26 cellular contexts compared by ENCODE assay signal in the genomic region with DNA sequence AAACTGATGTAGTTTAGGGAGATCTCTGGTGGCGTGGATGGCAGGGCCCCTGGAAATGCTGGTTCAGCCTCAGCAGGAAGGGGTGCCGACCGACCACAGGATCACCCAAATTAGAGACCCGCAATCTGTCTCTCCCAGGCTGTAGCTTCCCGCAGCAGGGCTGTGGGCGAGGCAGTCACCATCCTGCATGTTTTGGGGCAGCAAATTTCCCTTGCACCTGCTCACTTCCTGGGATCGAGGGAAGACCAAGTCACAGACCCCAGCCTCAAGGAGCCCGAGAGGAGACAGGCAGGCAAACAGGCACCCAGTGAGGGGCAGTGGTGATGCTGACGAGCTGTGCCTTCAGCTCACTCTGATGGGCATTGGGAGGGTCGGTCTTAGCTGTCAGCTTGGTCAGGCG. TPM values are rescaled to one million over a fixed set of nuclear protein-coding genes. Genes with fewer than 3 reads are reported as not detected.
"Had no signal": no experiment of that assay in that cellular context is flagged by ENCODE, and none has a peak within 500 bp of the region (broad histone marks: within the 10 kb centered on the region; RNA-seq: fewer than 3 reads in every experiment).

No MANE protein-coding gene starts in this region.

- H3K4me2 ChIP-seq: hepatocyte had no signal

- H3K36me3 ChIP-seq: gastrocnemius medialis, heart left ventricle, left lung, ovary, sigmoid colon, thoracic aorta, tibial nerve, vagina had no signal

- DNase-seq: dermis blood vessel endothelial cell; effector memory CD4-positive, alpha-beta T cell; gastrocnemius medialis; left cardiac atrium; left lung; nephron progenitor cell; occipital lobe; sigmoid colon; stimulated activated naive B cell treated with anti-CD40 and anti-IgM and Interleukin-4, amounts not matched to agents 10 μg/mL and 1 μg/mL and 100 μg/mL, for 72 hours had no signal

- H3K27ac ChIP-seq: coronary artery, gastrocnemius medialis, heart left ventricle, hepatocyte, left lung, ovary, psoas muscle, sigmoid colon, thoracic aorta, tibial nerve, vagina had no signal

- H3K4me1 Mint-ChIP-seq: naive thymus-derived CD8-positive, alpha-beta T cell; stimulated activated naive B cell treated with anti-CD40 and anti-IgM and Interleukin-4, amounts not matched to agents 10 μg/mL and 1 μg/mL and 100 μg/mL, for 72 hours had no signal

- H3K27ac Mint-ChIP-seq: naive thymus-derived CD8-positive, alpha-beta T cell; stimulated activated naive B cell treated with anti-CD40 and anti-IgM and Interleukin-4, amounts not matched to agents 10 μg/mL and 1 μg/mL and 100 μg/mL, for 72 hours; stimulated activated naive CD8-positive, alpha-beta T cell treated with anti-CD3 and anti-CD28 coated beads, Interleukin-15, Interleukin-2, amounts not matched to agents 100 ng/mL and 50 ng/mL, for 24 hours had no signal

- H3K4me3 ChIP-seq: coronary artery, gastrocnemius medialis, heart left ventricle, hepatocyte, left lung, ovary, psoas muscle, sigmoid colon, thoracic aorta, tibial nerve, vagina had no signal

- H3K4me3 Mint-ChIP-seq: naive thymus-derived CD8-positive, alpha-beta T cell; nephron progenitor cell; stimulated activated naive B cell treated with anti-CD40 and anti-IgM and Interleukin-4, amounts not matched to agents 10 μg/mL and 1 μg/mL and 100 μg/mL, for 72 hours; stimulated activated naive CD8-positive, alpha-beta T cell treated with anti-CD3 and anti-CD28 coated beads, Interleukin-15, Interleukin-2, amounts not matched to agents 100 ng/mL and 50 ng/mL, for 24 hours had no signal

- H3K4me1 ChIP-seq: gastrocnemius medialis, heart left ventricle, left lung, psoas muscle, sigmoid colon, tibial nerve, vagina had no signal

- H3K9me3 Mint-ChIP-seq: nephron progenitor cell; stimulated activated naive B cell treated with anti-CD40 and anti-IgM and Interleukin-4, amounts not matched to agents 10 μg/mL and 1 μg/mL and 100 μg/mL, for 72 hours; stimulated activated naive CD8-positive, alpha-beta T cell treated with anti-CD3 and anti-CD28 coated beads, Interleukin-15, Interleukin-2, amounts not matched to agents 100 ng/mL and 50 ng/mL, for 24 hours had no signal

- H3K79me2 ChIP-seq: hepatocyte had no signal

- H3K9me3 ChIP-seq: gastrocnemius medialis, heart left ventricle, left lung, ovary, psoas muscle, sigmoid colon, thoracic aorta, tibial nerve, vagina had no signal

- H3K36me3 Mint-ChIP-seq: naive thymus-derived CD8-positive, alpha-beta T cell; stimulated activated naive B cell treated with anti-CD40 and anti-IgM and Interleukin-4, amounts not matched to agents 10 μg/mL and 1 μg/mL and 100 μg/mL, for 72 hours had no signal

- H2AFZ ChIP-seq: hepatocyte had no signal

- H3K27me3 ChIP-seq: hepatocyte, left lung, ovary, sigmoid colon, tibial nerve, vagina had no signal

RNA-seq across cellular contexts. Expression of a gene that starts 21.2 kb away (rescaled TPM):
- total RNA-seq: dermis blood vessel endothelial cell; endothelial cell of umbilical vein; epithelial cell of proximal tubule; gastrocnemius medialis; kidney epithelial cell; lower leg skin; lung microvascular endothelial cell; mesenteric fat pad; naive thymus-derived CD8-positive, alpha-beta T cell; occipital lobe; psoas muscle; renal cortical epithelial cell; thoracic aorta; tibial nerve had no signal
- polyA plus RNA-seq: endothelial cell of umbilical vein; heart left ventricle; naive thymus-derived CD8-positive, alpha-beta T cell; psoas muscle had no signal

RNA-seq across cellular contexts. Expression of a gene that starts 33.6 kb away (rescaled TPM):
- total RNA-seq: dermis blood vessel endothelial cell; endothelial cell of umbilical vein; gastrocnemius medialis; lung microvascular endothelial cell; naive thymus-derived CD8-positive, alpha-beta T cell; psoas muscle had no signal
- polyA plus RNA-seq: endothelial cell of umbilical vein; naive thymus-derived CD8-positive, alpha-beta T cell had no signal
